Comparison of ENCODE assay signal across 1 cellular context in genomic region chr5:151153300-151153699, GRCh38.
TF ChIP-seq lines count a peak whose summit lies in the region.

No MANE protein-coding gene starts in this region.

TF ChIP-seq in GM12878, 131 proteins besides CTCF, POLR2A, EP300 and RAD21:
- TF ChIP-seq EED (IDR thresholded peaks at IDR 0.05; ENCODE audit: low read depth): peak; percentile 47
- no peak for TF ChIP-seq GABPA (IDR thresholded peaks at IDR 0.05; ENCODE audit: low read depth)
- no peak for TF ChIP-seq NR2C1 (IDR thresholded peaks at IDR 0.05)
- no peak for TF ChIP-seq MLLT1 (IDR thresholded peaks at IDR 0.05)
- TF ChIP-seq MYC (IDR thresholded peaks at IDR 0.05; ENCODE audit: insufficient read depth, insufficient read length, insufficient replicate concordance, low read length, severe bottlenecking): no peak
- TF ChIP-seq GATAD2B (conservative IDR thresholded peaks at IDR 0.05; ENCODE audit: low read depth): no peak
- no peak for TF ChIP-seq RELA (IDR thresholded peaks at IDR 0.05; ENCODE audit: borderline replicate concordance, partially characterized antibody)
- TF ChIP-seq PML (IDR thresholded peaks at IDR 0.05; ENCODE audit: low read length): no peak
- no peak; the same call in 1 of the 2 replicates for TF ChIP-seq MTA2 (IDR thresholded peaks at IDR 0.05; ENCODE audit: low read depth)
- no peak for TF ChIP-seq STAT1 (conservative IDR thresholded peaks at IDR 0.05)
- TF ChIP-seq ZNF207 (IDR thresholded peaks at IDR 0.05; ENCODE audit: borderline replicate concordance): no peak
- TF ChIP-seq CBFB (IDR thresholded peaks at IDR 0.05; ENCODE audit: low read depth): peak; percentile 40; the same call in 1 of the 2 replicates
- no peak; the same call in 1 of the 2 replicates for TF ChIP-seq PAX5 (IDR thresholded peaks at IDR 0.05; ENCODE audit: borderline replicate concordance, low read depth, low read length)
- TF ChIP-seq ATF7 (IDR thresholded peaks at IDR 0.05; ENCODE audit: low read depth): no peak
- TF ChIP-seq YY1 (IDR thresholded peaks at IDR 0.05; ENCODE audit: low read depth, low read length): peak; percentile 74
- peak; percentile 40 to 58; a peak in 3 of 4 replicates for TF ChIP-seq IKZF2 (IDR thresholded peaks at IDR 0.05)
- TF ChIP-seq TAF1 (IDR thresholded peaks at IDR 0.05; ENCODE audit: borderline replicate concordance, low read depth, low read length): no peak
- TF ChIP-seq IKZF1 (conservative IDR thresholded peaks at IDR 0.05): peak; percentile 65; the same call in 1 of the 2 replicates
- TF ChIP-seq MYB (IDR thresholded peaks at IDR 0.05; ENCODE audit: borderline replicate concordance, low read depth, low read length): no peak
- TF ChIP-seq CHD1 (IDR thresholded peaks at IDR 0.05; ENCODE audit: low read depth, low read length): no peak
- TF ChIP-seq BCL3 (IDR thresholded peaks at IDR 0.05; ENCODE audit: borderline replicate concordance, insufficient read depth, low read depth, low read length, poor library complexity, severe bottlenecking): peak; percentile 42
- TF ChIP-seq MEF2B (IDR thresholded peaks at IDR 0.05; ENCODE audit: partially characterized antibody, poor library complexity, severe bottlenecking): no peak
- TF ChIP-seq NFYA (IDR thresholded peaks at IDR 0.05; ENCODE audit: borderline replicate concordance, low read depth, low read length): no peak
- no peak for TF ChIP-seq STAT3 (IDR thresholded peaks at IDR 0.05; ENCODE audit: low read depth, low read length)
- no peak for TF ChIP-seq E4F1 (IDR thresholded peaks at IDR 0.05; ENCODE audit: borderline replicate concordance, partially characterized antibody)
- TF ChIP-seq PKNOX1 (IDR thresholded peaks at IDR 0.05): peak; percentile 39; the same call in 1 of the 2 replicates
- peak; percentile 29 for TF ChIP-seq SKIL (IDR thresholded peaks at IDR 0.05; ENCODE audit: low read depth, poor library complexity, severe bottlenecking)
- TF ChIP-seq CEBPB (IDR thresholded peaks at IDR 0.05; ENCODE audit: borderline replicate concordance in 1 of 2, low read depth in 2 of 2, low read length in 2 of 2): no peak
- TF ChIP-seq NR2F1 (conservative IDR thresholded peaks at IDR 0.05): no peak; the same call in 1 of the 2 replicates
- TF ChIP-seq NR2C2 (IDR thresholded peaks at IDR 0.05; ENCODE audit: borderline replicate concordance, control insufficient read depth, insufficient read length, low read depth): no peak
- TF ChIP-seq CEBPZ (IDR thresholded peaks at IDR 0.05; ENCODE audit: low read depth, low read length): no peak
- no peak for TF ChIP-seq MXI1 (IDR thresholded peaks at IDR 0.05; ENCODE audit: low read depth, low read length)
- no peak for TF ChIP-seq SIX5 (IDR thresholded peaks at IDR 0.05; ENCODE audit: low read depth, low read length, severe bottlenecking)
- no peak for TF ChIP-seq FOXK2 (IDR thresholded peaks at IDR 0.05)
- TF ChIP-seq BHLHE40 (IDR thresholded peaks at IDR 0.05; ENCODE audit: borderline replicate concordance in 1 of 2, low read depth in 2 of 2, low read length in 1 of 2): no peak
- no peak for TF ChIP-seq FOS (IDR thresholded peaks at IDR 0.05; ENCODE audit: borderline replicate concordance, extremely low read depth, insufficient read length)
- TF ChIP-seq SMAD1 (IDR thresholded peaks at IDR 0.05; ENCODE audit: low read depth, partially characterized antibody): no peak
- no peak for TF ChIP-seq ZBED1 (IDR thresholded peaks at IDR 0.05; ENCODE audit: borderline replicate concordance)
- TF ChIP-seq PRDM15 (CRISPR knock-in tag; IDR thresholded peaks at IDR 0.05): no peak
- no peak for TF ChIP-seq MTA3 (IDR thresholded peaks at IDR 0.05; ENCODE audit: borderline replicate concordance, low read length)
- TF ChIP-seq WRNIP1 (IDR thresholded peaks at IDR 0.05; ENCODE audit: borderline replicate concordance, low read depth, low read length): no peak
- no peak for TF ChIP-seq ZBTB40 (IDR thresholded peaks at IDR 0.05; ENCODE audit: borderline replicate concordance)
